ENCODE assay signal across 10 cellular contexts in the genomic region with DNA sequence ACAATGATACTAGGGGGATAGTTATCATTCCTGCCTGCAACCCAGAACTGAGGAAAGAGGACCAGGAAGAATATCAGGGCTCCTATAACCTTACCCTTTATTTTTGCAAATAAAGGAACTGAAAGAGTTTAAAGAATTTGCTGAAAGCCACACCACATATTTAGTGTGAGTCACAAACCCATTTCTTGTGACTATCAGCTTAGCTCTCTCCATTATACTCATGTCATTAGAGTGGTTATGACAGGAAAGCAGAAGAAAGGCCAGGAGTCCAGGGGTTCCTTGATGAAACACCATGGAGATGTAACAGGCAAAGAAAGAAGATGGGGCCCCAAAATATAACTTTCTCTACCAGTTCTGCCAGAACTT.
DNase-seq lines count a peak whose midpoint lies in the region; ATAC-seq and TF ChIP-seq lines count a peak whose summit lies in the region.
"Had no signal": no experiment of that assay in that cellular context is flagged by ENCODE, and none has a peak within 500 bp of the region (broad histone marks: within the 10 kb centered on the region; RNA-seq: fewer than 3 reads in every experiment).

No MANE protein-coding gene starts in this region.

- peaks cover 23% of the 10 kb centered on the region for H3K9me3 Mint-ChIP-seq in activated CD4-positive, alpha-beta T cell treated with anti-CD3 and anti-CD28 coated beads, Interleukin-2, amount 10 ng/mL, durations not matched to agents 24 days and 14 days

- no peak for TF ChIP-seq CTCF in spleen (IDR thresholded peaks at IDR 0.05 in 8 of 11, conservative IDR thresholded peaks at IDR 0.05 in 3 of 11)

- intact Hi-C loops in activated CD4-positive, alpha-beta T cell treated with anti-CD3 and anti-CD28 coated beads, Interleukin-2, amount 10 ng/mL, durations not matched to agents 24 days and 14 days (cut with micrococcal nuclease), result loop anchor here (5.0 kb wide), 1 partner anchor 35 kb away; no protein-coding TSS in a partner anchor
- intact Hi-C loops in spleen (cut with DNase I; ENCODE audit: low total_unique reads), result no loop called here

- H3K4me3 ChIP-seq in spleen, result peak overlapping the region in 1 of 8 donors; percentile 37
- H3K4me3 ChIP-seq: ovary, upper lobe of left lung had no signal

- DNase-seq in activated CD4-positive, alpha-beta T cell treated with anti-CD3 and anti-CD28 coated beads, Interleukin-2, amount 10 ng/mL, durations not matched to agents 24 days and 14 days, result no peak
- DNase-seq in activated CD4-positive, alpha-beta T cell treated with anti-CD3 and anti-CD28 coated beads for 4 hours, result no peak
- DNase-seq in RPMI8226 (peak; percentile 70), spleen (no peak), hypothalamus (lab: John Stamatoyannopoulos, UW) (no peak), NK-92 (lab: John Stamatoyannopoulos, UW; ENCODE audit: unreplicated experiment) (no peak)
- no peak for DNase-seq in activated T-cell treated with anti-CD3 and anti-CD28 coated beads, Interleukin-2, amount 50 U/mL, for 48 hours
- DNase-seq: ovary, upper lobe of left lung had no signal

- peak; percentile 46 for ATAC-seq in HG03025 (IDR thresholded peaks at IDR 0.05; ENCODE audit: low FRiP score, unreplicated experiment)

- peak overlapping the region; percentile 42 to 85 (median 80) for H3K27ac ChIP-seq in spleen
- H3K27ac ChIP-seq: ovary had no signal

- peaks cover 50% of the 10 kb centered on the region for H3K4me1 Mint-ChIP-seq in activated CD4-positive, alpha-beta T cell treated with anti-CD3 and anti-CD28 coated beads, Interleukin-2, amount 10 ng/mL, durations not matched to agents 24 days and 14 days

- no peaks in the 10 kb centered on the region for H3K27me3 ChIP-seq in spleen (replicated peaks in 1 of 7)
- H3K27me3 ChIP-seq: ovary, upper lobe of left lung had no signal

- H3K27me3 Mint-ChIP-seq in activated CD4-positive, alpha-beta T cell treated with anti-CD3 and anti-CD28 coated beads, Interleukin-2, amount 10 ng/mL, durations not matched to agents 24 days and 14 days, result no peaks in the 10 kb centered on the region

- peak overlapping the region; percentile 56 for H3K27ac Mint-ChIP-seq in activated CD4-positive, alpha-beta T cell treated with anti-CD3 and anti-CD28 coated beads, Interleukin-2, amount 10 ng/mL, durations not matched to agents 24 days and 14 days

- H3K4me1 ChIP-seq in spleen, result peaks cover 15 to 71% (median 49%) of the 10 kb centered on the region in 6 donors

- no peak overlapping the region for H3K4me3 Mint-ChIP-seq in activated CD4-positive, alpha-beta T cell treated with anti-CD3 and anti-CD28 coated beads, Interleukin-2, amount 10 ng/mL, durations not matched to agents 24 days and 14 days

- no peak for TF ChIP-seq POLR2A in spleen (IDR thresholded peaks at IDR 0.05)

- H3K9me3 ChIP-seq in spleen, result no peaks in the 10 kb centered on the region
- H3K9me3 ChIP-seq: ovary, upper lobe of left lung had no signal

- H3K36me3 ChIP-seq in spleen, result no peaks in the 10 kb centered on the region
- H3K36me3 ChIP-seq: ovary, upper lobe of left lung had no signal

- H3K36me3 Mint-ChIP-seq in activated CD4-positive, alpha-beta T cell treated with anti-CD3 and anti-CD28 coated beads, Interleukin-2, amount 10 ng/mL, durations not matched to agents 24 days and 14 days (ENCODE audit: low read depth), result peaks cover 5% of the 10 kb centered on the region
